In genomic region chr11:124623861-124624525, GRCh38 we compare ENCODE assay signal across 9 cellular contexts. TPM values are rescaled to one million over a fixed set of nuclear protein-coding genes. Genes with fewer than 3 reads are reported as not detected.
A peak's percentile ranks its signal among the peaks of the same experiment; 100 is the strongest.
DNase-seq lines count a peak whose midpoint lies in the region; ATAC-seq, FAIRE-seq and TF ChIP-seq lines count a peak whose summit lies in the region.
"Had no signal": no experiment of that assay in that cellular context is flagged by ENCODE, and none has a peak within 500 bp of the region (broad histone marks: within the 10 kb centered on the region; RNA-seq: fewer than 3 reads in every experiment).

No MANE protein-coding gene starts in this region.

- H3K4me1 ChIP-seq in keratinocyte (ENCODE audit: control insufficient read depth, extremely low read depth, insufficient read depth, low read length) (peaks cover 10% of the 10 kb centered on the region), thoracic aorta (ENCODE audit: control insufficient read depth in 1 of 2, low read depth in 2 of 2) (peaks cover 12 to 27% of the 10 kb centered on the region in 2 donors)

- peak overlapping the region; percentile 93 for H3K4me3 Mint-ChIP-seq in activated T-cell treated with anti-CD3 and anti-CD28 coated beads, Interleukin-2, amount 50 U/mL, for 24 hours
- peak overlapping the region; percentile 97 for H3K4me3 Mint-ChIP-seq in activated naive CD8-positive, alpha-beta T cell treated with anti-CD3 and anti-CD28 coated beads, Interleukin-2, amount 10 ng/mL, durations not matched to agents 7 days and 5 days

- FAIRE-seq in keratinocyte (lab: Jason Lieb, UNC) = no peak

- peaks cover 2% of the 10 kb centered on the region for H3K27me3 Mint-ChIP-seq in activated T-cell treated with anti-CD3 and anti-CD28 coated beads, Interleukin-2, amount 50 U/mL, for 24 hours
- peaks cover 2% of the 10 kb centered on the region for H3K27me3 Mint-ChIP-seq in activated naive CD8-positive, alpha-beta T cell treated with anti-CD3 and anti-CD28 coated beads, Interleukin-2, amount 10 ng/mL, durations not matched to agents 7 days and 5 days

- H3K4me2 ChIP-seq in keratinocyte (ENCODE audit: control insufficient read depth, extremely low read depth, insufficient read depth, low read depth, low read length) = peak overlapping the region; percentile 97

- H3K36me3 ChIP-seq in keratinocyte (ENCODE audit: control insufficient read depth in 2 of 2, extremely low read depth in 1 of 2, insufficient read depth in 2 of 2, low read length in 2 of 2) (peaks cover 8 to 19% of the 10 kb centered on the region in 2 experiments), thoracic aorta (peaks cover 17% of the 10 kb centered on the region)

- H3K79me2 ChIP-seq in keratinocyte (ENCODE audit: control insufficient read depth, insufficient read depth, low read length) = peaks cover 30% of the 10 kb centered on the region

- dilution Hi-C loops in keratinocyte (cut with MboI; ENCODE audit: extremely low pct_ligation_motif_present, low sequenced_read_pairs) = no loop called here

- H3K9me1 ChIP-seq in keratinocyte (ENCODE audit: control insufficient read depth, extremely low read depth, insufficient read depth, low read length) = no peaks in the 10 kb centered on the region

- no peak for TF ChIP-seq CTCF in keratinocyte (optimal IDR thresholded peaks at IDR 0.05 in 1 of 3, IDR thresholded peaks at IDR 0.05 in 1 of 3, conservative IDR thresholded peaks at IDR 0.05 in 1 of 3; ENCODE audit: extremely low read depth in 1 of 3, insufficient read depth in 2 of 3, low read length in 3 of 3)
- no peak for TF ChIP-seq CTCF in thoracic aorta (IDR thresholded peaks at IDR 0.05)

- H3K27me3 ChIP-seq in keratinocyte (ENCODE audit: control insufficient read depth, extremely low read depth, insufficient read depth, low read length) (peaks cover 4% of the 10 kb centered on the region), thoracic aorta (replicated peaks; ENCODE audit: insufficient read depth) (no peaks in the 10 kb centered on the region)

- H3K27ac Mint-ChIP-seq in activated T-cell treated with anti-CD3 and anti-CD28 coated beads, Interleukin-2, amount 50 U/mL, for 24 hours = peak overlapping the region; percentile 95
- H3K27ac Mint-ChIP-seq in activated naive CD8-positive, alpha-beta T cell treated with anti-CD3 and anti-CD28 coated beads, Interleukin-2, amount 10 ng/mL, durations not matched to agents 7 days and 5 days = peak overlapping the region; percentile 95

- no peaks in the 10 kb centered on the region for H3K9me3 ChIP-seq in keratinocyte (ENCODE audit: control insufficient read depth, low read depth, low read length)
- no peaks in the 10 kb centered on the region for H3K9me3 ChIP-seq in thoracic aorta

- POLR2A ChIA-PET in activated naive CD8-positive, alpha-beta T cell treated with anti-CD3 and anti-CD28 coated beads, Interleukin-2, amount 10 ng/mL, durations not matched to agents 7 days and 5 days (lab: Charles Lee) = no interaction called here

- H3K4me3 ChIP-seq in keratinocyte (ENCODE audit: control insufficient read depth in 2 of 3, extremely low read depth in 1 of 3, insufficient read depth in 2 of 3, low read depth in 1 of 3, low read length in 3 of 3) (peak overlapping the region; percentile 84 to 98 (median 92)), thoracic aorta (peak overlapping the region; percentile 92)

- ATAC-seq in activated naive CD8-positive, alpha-beta T cell treated with anti-CD3 and anti-CD28 coated beads, Interleukin-2, amount 10 ng/mL, durations not matched to agents 7 days and 5 days (ENCODE audit: low read depth) = no peak
- ATAC-seq in thoracic aorta (ENCODE audit: insufficient number of reproducible peaks, low FRiP score, low read depth) = no peak
- ATAC-seq in HG03378 (IDR thresholded peaks at IDR 0.05; ENCODE audit: unreplicated experiment) = no peak

- H3K4me1 Mint-ChIP-seq in activated T-cell treated with anti-CD3 and anti-CD28 coated beads, Interleukin-2, amount 50 U/mL, for 24 hours (ENCODE audit: low read depth) = peaks cover 44% of the 10 kb centered on the region
- H3K4me1 Mint-ChIP-seq in activated naive CD8-positive, alpha-beta T cell treated with anti-CD3 and anti-CD28 coated beads, Interleukin-2, amount 10 ng/mL, durations not matched to agents 7 days and 5 days = peaks cover 16% of the 10 kb centered on the region

- H3K27ac ChIP-seq in keratinocyte (ENCODE audit: control insufficient read depth, insufficient read depth, low read length) = peak overlapping the region; percentile 81
- H3K27ac ChIP-seq in thoracic aorta = peak overlapping the region in 1 of 2 donors; percentile 89

- H3K36me3 Mint-ChIP-seq in activated T-cell treated with anti-CD3 and anti-CD28 coated beads, Interleukin-2, amount 50 U/mL, for 24 hours (ENCODE audit: low read depth) = peaks cover 58% of the 10 kb centered on the region
- H3K36me3 Mint-ChIP-seq in activated naive CD8-positive, alpha-beta T cell treated with anti-CD3 and anti-CD28 coated beads, Interleukin-2, amount 10 ng/mL, durations not matched to agents 7 days and 5 days = peaks cover 17% of the 10 kb centered on the region

- no peak for DNase-seq in activated T-cell treated with anti-CD3 and anti-CD28 coated beads, Interleukin-2, amount 50 U/mL, for 24 hours
- no peak for DNase-seq in activated T-cell treated with anti-CD3 and anti-CD28 coated beads, Interleukin-2, amount 50 U/mL, for 1 hour
- DNase-seq in activated naive CD8-positive, alpha-beta T cell treated with anti-CD3 and anti-CD28 coated beads, Interleukin-2, amount 10 ng/mL, durations not matched to agents 7 days and 5 days = no peak
- DNase-seq in keratinocyte (ENCODE audit: low read depth, low spot score) (no peak), thoracic aorta (ENCODE audit: low spot score) (no peak), NCI-H2227 treated with DMSO at 0.1 percent for 48 hours (lab: John Stamatoyannopoulos, UW) (no peak)
- no peak for DNase-seq in stimulated activated CD4-positive, alpha-beta T cell treated with anti-CD3 and anti-CD28 coated beads, Interleukin-4, amount 100 ng/mL, for 1 hour
- DNase-seq: amygdala had no signal

- no peaks in the 10 kb centered on the region for H3K9me3 Mint-ChIP-seq in activated T-cell treated with anti-CD3 and anti-CD28 coated beads, Interleukin-2, amount 50 U/mL, for 24 hours
- no peaks in the 10 kb centered on the region for H3K9me3 Mint-ChIP-seq in activated naive CD8-positive, alpha-beta T cell treated with anti-CD3 and anti-CD28 coated beads, Interleukin-2, amount 10 ng/mL, durations not matched to agents 7 days and 5 days

- H2AFZ ChIP-seq in keratinocyte (ENCODE audit: control insufficient read depth, low read length) = no peak overlapping the region

- peak overlapping the region; percentile 89 for H3K9ac ChIP-seq in keratinocyte (ENCODE audit: control insufficient read depth, extremely low read depth, insufficient read depth, low read length)

- no peaks in the 10 kb centered on the region for H4K20me1 ChIP-seq in keratinocyte (ENCODE audit: control insufficient read depth, extremely low read depth, insufficient read depth, low read length)

RNA-seq across cellular contexts. Expression of gene TBRG1, which starts 1.3 kb away (rescaled TPM):
- 10 to 100 TPM; 53.1 to 55.3 TPM for total RNA-seq in activated naive CD8-positive, alpha-beta T cell treated with anti-CD3 and anti-CD28 coated beads, Interleukin-2, amount 10 ng/mL, durations not matched to agents 7 days and 5 days
- polyA plus RNA-seq in keratinocyte = 28.5 to 40.2 TPM (median 32.6 TPM) in 3 replicates
- polyA plus RNA-seq in keratinocyte (2011; ENCODE audit: low read depth) = 21.9 TPM
- 23.1 and 32.6 TPM in 2 replicates for polyA plus RNA-seq in keratinocyte (2011; cell fraction: cytosol; rRNA removed)
- polyA plus RNA-seq in keratinocyte (2011; cell fraction: nucleus; rRNA removed) = 64.1 and 68.5 TPM in 2 replicates
- polyA plus RNA-seq in keratinocyte (2012; ENCODE audit: low replicate concordance) = 17.6 and 26.0 TPM in 2 replicates
- polyA minus RNA-seq in keratinocyte = 16.8 to 30.4 TPM (median 24.0 TPM) in 3 replicates
- 12.7 TPM for polyA minus RNA-seq in keratinocyte (2011; cell fraction: cytosol; rRNA and poly(A)+ RNA removed)
- polyA minus RNA-seq in keratinocyte (2011; cell fraction: nucleus; rRNA and poly(A)+ RNA removed) = 18.4 and 20.6 TPM in 2 replicates
- total RNA-seq in thoracic aorta = 10 to 100 TPM; 30.3 to 57.8 TPM

RNA-seq across cellular contexts. Expression of gene PANX3, which starts 12.8 kb away (rescaled TPM):
- total RNA-seq in activated naive CD8-positive, alpha-beta T cell treated with anti-CD3 and anti-CD28 coated beads, Interleukin-2, amount 10 ng/mL, durations not matched to agents 7 days and 5 days = not detected
- not detected in 3 replicates for polyA plus RNA-seq in keratinocyte
- not detected for polyA plus RNA-seq in keratinocyte (2011; ENCODE audit: low read depth)
- polyA plus RNA-seq in keratinocyte (2011; cell fraction: cytosol; rRNA removed) = not detected in 2 replicates
- not detected in 2 replicates for polyA plus RNA-seq in keratinocyte (2011; cell fraction: nucleus; rRNA removed)
- polyA plus RNA-seq in keratinocyte (2012; ENCODE audit: low replicate concordance) = not detected in 2 replicates
- not detected in 3 replicates for polyA minus RNA-seq in keratinocyte
- not detected for polyA minus RNA-seq in keratinocyte (2011; cell fraction: cytosol; rRNA and poly(A)+ RNA removed)
- not detected in 2 replicates for polyA minus RNA-seq in keratinocyte (2011; cell fraction: nucleus; rRNA and poly(A)+ RNA removed)
- total RNA-seq in thoracic aorta = not detected

RNA-seq across cellular contexts. Expression of gene SIAE, which starts 49.5 kb away (rescaled TPM):
- 1 to 10 TPM; 4.4 to 5.2 TPM for total RNA-seq in activated naive CD8-positive, alpha-beta T cell treated with anti-CD3 and anti-CD28 coated beads, Interleukin-2, amount 10 ng/mL, durations not matched to agents 7 days and 5 days
- polyA plus RNA-seq in keratinocyte = 16.2 to 44.7 TPM (median 26.6 TPM) in 3 replicates
- polyA plus RNA-seq in keratinocyte (2011; ENCODE audit: low read depth) = 16.2 TPM
- polyA plus RNA-seq in keratinocyte (2011; cell fraction: cytosol; rRNA removed) = 11.7 and 16.2 TPM in 2 replicates
- polyA plus RNA-seq in keratinocyte (2011; cell fraction: nucleus; rRNA removed) = 60.9 and 62.6 TPM in 2 replicates
- 9.3 and 14.4 TPM in 2 replicates for polyA plus RNA-seq in keratinocyte (2012; ENCODE audit: low replicate concordance)
- polyA minus RNA-seq in keratinocyte = 9.7 to 30.1 TPM (median 21.6 TPM) in 3 replicates
- 7.1 TPM for polyA minus RNA-seq in keratinocyte (2011; cell fraction: cytosol; rRNA and poly(A)+ RNA removed)
- 20.3 and 50.3 TPM in 2 replicates for polyA minus RNA-seq in keratinocyte (2011; cell fraction: nucleus; rRNA and poly(A)+ RNA removed)
- total RNA-seq in thoracic aorta = 10 to 100 TPM in 1 of 2 donors, 1 to 10 TPM in 1; 9.7 to 20.0 TPM

RNA-seq across cellular contexts. Expression of gene SPA17, which starts 49.7 kb away (rescaled TPM):
- total RNA-seq in activated naive CD8-positive, alpha-beta T cell treated with anti-CD3 and anti-CD28 coated beads, Interleukin-2, amount 10 ng/mL, durations not matched to agents 7 days and 5 days = 1 to 10 TPM; 1.5 to 3.0 TPM
- 10.0 to 19.5 TPM (median 16.8 TPM) in 3 replicates for polyA plus RNA-seq in keratinocyte
- polyA plus RNA-seq in keratinocyte (2011; ENCODE audit: low read depth) = 6.7 TPM
- polyA plus RNA-seq in keratinocyte (2011; cell fraction: cytosol; rRNA removed) = 10.2 and 15.6 TPM in 2 replicates
- 4.3 and 6.4 TPM in 2 replicates for polyA plus RNA-seq in keratinocyte (2011; cell fraction: nucleus; rRNA removed)
- polyA plus RNA-seq in keratinocyte (2012; ENCODE audit: low replicate concordance) = 5.2 and 15.8 TPM in 2 replicates
- 4.4 to 5.2 TPM (median 4.7 TPM) in 3 replicates for polyA minus RNA-seq in keratinocyte
- 10.6 TPM for polyA minus RNA-seq in keratinocyte (2011; cell fraction: cytosol; rRNA and poly(A)+ RNA removed)
- 1.7 and 8.4 TPM in 2 replicates for polyA minus RNA-seq in keratinocyte (2011; cell fraction: nucleus; rRNA and poly(A)+ RNA removed)
- 1 to 10 TPM; 3.9 to 6.4 TPM for total RNA-seq in thoracic aorta

RNA-seq across cellular contexts. Expression of gene OR8A1, which starts 54.2 kb away (rescaled TPM):
- not detected for total RNA-seq in activated naive CD8-positive, alpha-beta T cell treated with anti-CD3 and anti-CD28 coated beads, Interleukin-2, amount 10 ng/mL, durations not matched to agents 7 days and 5 days
- polyA plus RNA-seq in keratinocyte = not detected in 3 replicates
- polyA plus RNA-seq in keratinocyte (2011; ENCODE audit: low read depth) = not detected
- polyA plus RNA-seq in keratinocyte (2011; cell fraction: cytosol; rRNA removed) = not detected in 2 replicates
- not detected in 2 replicates for polyA plus RNA-seq in keratinocyte (2011; cell fraction: nucleus; rRNA removed)
- not detected in 2 replicates for polyA plus RNA-seq in keratinocyte (2012; ENCODE audit: low replicate concordance)
- not detected in 3 replicates for polyA minus RNA-seq in keratinocyte
- polyA minus RNA-seq in keratinocyte (2011; cell fraction: cytosol; rRNA and poly(A)+ RNA removed) = not detected
- polyA minus RNA-seq in keratinocyte (2011; cell fraction: nucleus; rRNA and poly(A)+ RNA removed) = not detected in 2 replicates
- under 1 TPM in 1 of 2 donors, not detected in 1; 0.81 TPM for total RNA-seq in thoracic aorta
